8 cellular contexts compared by ENCODE assay signal in the genomic region with DNA sequence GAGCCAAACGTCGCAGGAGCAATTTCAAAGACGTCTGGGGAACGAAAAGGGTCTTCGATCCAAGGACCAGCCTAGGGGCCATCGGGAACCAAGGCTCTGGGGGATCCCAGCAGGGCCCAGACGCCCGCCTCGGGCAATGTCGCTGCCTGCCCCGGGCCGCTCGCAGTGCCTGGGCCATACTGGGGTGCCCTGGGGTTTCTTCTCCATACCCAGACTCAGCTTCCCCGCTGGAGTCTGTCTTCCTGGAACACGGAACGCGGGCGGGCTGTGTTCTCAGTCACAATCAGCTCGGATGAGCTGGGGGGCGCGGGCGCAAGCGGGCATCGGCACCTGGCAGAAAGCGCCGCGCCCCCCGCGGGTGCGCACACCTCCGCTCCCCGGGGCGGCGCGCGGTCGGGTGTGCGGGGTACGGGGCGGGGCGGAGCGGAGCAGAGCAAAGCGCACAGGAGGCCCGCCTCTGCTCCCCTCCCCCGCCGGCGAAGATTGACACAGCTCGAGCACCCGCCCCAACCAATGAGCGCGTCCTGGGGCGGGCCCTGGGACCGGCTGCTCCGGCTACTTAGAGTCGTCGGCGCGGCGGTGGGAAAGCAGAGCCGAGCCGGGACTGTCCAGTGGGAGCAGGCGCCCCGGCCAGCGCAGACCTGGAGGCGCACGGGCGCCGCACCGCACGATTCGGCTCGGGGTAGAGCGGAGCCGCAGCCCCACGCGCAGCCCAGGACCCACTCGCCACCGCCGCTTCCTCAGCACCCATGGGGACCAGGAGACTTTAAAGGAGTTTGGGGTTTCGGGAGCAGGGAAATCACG. TPM values are rescaled to one million over a fixed set of nuclear protein-coding genes. Genes with fewer than 3 reads are reported as not detected.
DNase-seq lines count a peak whose midpoint lies in the region; ATAC-seq and TF ChIP-seq lines count a peak whose summit lies in the region.

LRATD1 (plus strand) TSS at position 585 of the 804 bp plus-strand sequence. CDS start 1,263 bp downstream, outside the sequence.

- no peaks in the 10 kb centered on the region for H3K36me3 ChIP-seq in SK-N-MC (ENCODE audit: insufficient read depth, low read length)
- H3K36me3 ChIP-seq in esophagus squamous epithelium: no peaks in the 10 kb centered on the region
- H3K36me3 ChIP-seq in upper lobe of left lung: no peaks in the 10 kb centered on the region

- TF ChIP-seq RAD21 in Ishikawa (IDR thresholded peaks at IDR 0.05; ENCODE audit: low read depth): no peak

- 2 to 10% methylated on average over 5 to 9 of the region's 81 CpGs for WGBS in esophagus squamous epithelium, 2 donors
- WGBS in upper lobe of left lung, 2 donors: 10 to 11% methylated on average over 10 to 20 of the region's 81 CpGs

- peak; percentile 81 to 87 for ATAC-seq in upper lobe of left lung (ENCODE audit: low FRiP score in 2 of 2)
- no peak for ATAC-seq in GM18520 (IDR thresholded peaks at IDR 0.05; ENCODE audit: unreplicated experiment)

- H3K9me3 ChIP-seq in SK-N-MC (ENCODE audit: low read depth, low read length) (no peaks in the 10 kb centered on the region), esophagus squamous epithelium (no peaks in the 10 kb centered on the region), upper lobe of left lung (no peaks in the 10 kb centered on the region)

- DNase-seq in CMK (ENCODE audit: low read depth): peak; percentile 55
- no peak for DNase-seq in SK-N-MC (ENCODE audit: low read depth, low spot score)
- DNase-seq in esophagus squamous epithelium (lab: John Stamatoyannopoulos, UW): peak; percentile 2
- DNase-seq in middle frontal gyrus (ENCODE audit: extremely low spot score, low spot score): peak; percentile 83
- peak; percentile 85 to 95 for DNase-seq in upper lobe of left lung
- no peak for DNase-seq in NOMO-1 treated with dmso at 0.1 percent for 144 hours (lab: John Stamatoyannopoulos, UW; ENCODE audit: unreplicated experiment)

- intact Hi-C loops in esophagus squamous epithelium (cut with DNase I): no loop called here

- H3K4me3 ChIP-seq in SK-N-MC (peak within 1 kb of the TSS; percentile 64), esophagus squamous epithelium (peak within 1 kb of the TSS; percentile 49 to 74 (median 62)), upper lobe of left lung (peak within 1 kb of the TSS; percentile 46 to 60 (median 54))

- H3K4me1 ChIP-seq in esophagus squamous epithelium (peaks cover 6 to 60% (median 17%) of the 10 kb centered on the region in 3 donors), upper lobe of left lung (peaks cover 11 to 43% (median 29%) of the 10 kb centered on the region in 4 donors)

- TF ChIP-seq POLR2A in esophagus squamous epithelium (IDR thresholded peaks at IDR 0.05) (peak in 3 of 4 donors; percentile 44 to 93 (median 93)), upper lobe of left lung (IDR thresholded peaks at IDR 0.05) (peak in 3 of 4 donors; percentile 48 to 86 (median 85))

- H3K27me3 ChIP-seq in esophagus squamous epithelium (peaks cover 0 to 47% (median 0%) of the 10 kb centered on the region in 4 donors), upper lobe of left lung (peaks cover 0 to 11% (median 0%) of the 10 kb centered on the region in 4 donors)

- peak in 1 of 6 experiments; percentile 6 for TF ChIP-seq CTCF in esophagus squamous epithelium (IDR thresholded peaks at IDR 0.05)
- no peak for TF ChIP-seq CTCF in upper lobe of left lung (IDR thresholded peaks at IDR 0.05)

- no peak within 1 kb of the TSS for H3K9ac ChIP-seq in SK-N-MC (ENCODE audit: insufficient read length)

- TF ChIP-seq EP300 in Ishikawa (IDR thresholded peaks at IDR 0.05; ENCODE audit: borderline replicate concordance) (no peak), upper lobe of left lung (IDR thresholded peaks at IDR 0.05) (no peak)

- H3K27ac ChIP-seq in SK-N-MC: no peak within 1 kb of the TSS
- peak within 1 kb of the TSS; percentile 82 to 89 (median 87) for H3K27ac ChIP-seq in esophagus squamous epithelium
- H3K27ac ChIP-seq in upper lobe of left lung: peak within 1 kb of the TSS in 2 of 4 donors; percentile 37 to 87

TF ChIP-seq in Ishikawa, 13 proteins besides CTCF, POLR2A, EP300 and RAD21:
- TF ChIP-seq TAF1 (IDR thresholded peaks at IDR 0.05; ENCODE audit: low read depth): no peak
- TF ChIP-seq, protein P1, sequence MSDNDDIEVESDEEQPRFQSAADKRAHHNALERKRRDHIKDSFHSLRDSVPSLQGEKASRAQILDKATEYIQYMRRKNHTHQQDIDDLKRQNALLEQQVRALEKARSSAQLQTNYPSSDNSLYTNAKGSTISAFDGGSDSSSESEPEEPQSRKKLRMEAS (IDR thresholded peaks at IDR 0.05): peak; percentile 58; the same call in 1 of the 2 replicates

RNA-seq across cellular contexts. Expression of gene LRATD1, which starts in this region (rescaled TPM):
- total RNA-seq in esophagus squamous epithelium: 10 to 100 TPM; 41.8 to 56.7 (median 49.9) TPM
- total RNA-seq in upper lobe of left lung: 10 to 100 TPM in 1 of 6 donors, 1 to 10 TPM in 5; 3.1 to 13.5 (median 7.3) TPM

Comparison
In these comparisons a context has a peak if more than half of its experiments do, and no peak if none do; other contexts are left out.
1. DNase-seq: peak in CMK (single experiment), esophagus squamous epithelium (single experiment), middle frontal gyrus (single experiment) and upper lobe of left lung (2 of 2); none in SK-N-MC (single experiment) and NOMO-1 treated with dmso at 0.1 percent for 144 hours (single experiment).
2. Peak in every context shown above with its lines, with median percentiles within 50 percentile points of each other: H3K4me3 ChIP-seq.